8 cellular contexts compared by ENCODE assay signal in genomic region chr15:27433604-27434003, GRCh38.
"Had no signal": no experiment of that assay in that cellular context is flagged by ENCODE, and none has a peak within 500 bp of the region (broad histone marks: within the 10 kb centered on the region; RNA-seq: fewer than 3 reads in every experiment).

No MANE protein-coding gene starts in this region.

- ATAC-seq: GM12878 had no signal

- H3K4me3 ChIP-seq: GM12878 had no signal

- DNase-seq: GDM1, GF-D8 had no signal

- FAIRE-seq: G401.6, GM12878, GM12891, GM12892, GM18507, GM19239 had no signal
